11 cellular contexts compared by ENCODE assay signal in genomic region chr5:40429258-40430111, GRCh38.
DNase-seq lines count a peak whose midpoint lies in the region; ATAC-seq, FAIRE-seq and TF ChIP-seq lines count a peak whose summit lies in the region.
"Had no signal": no experiment of that assay in that cellular context is flagged by ENCODE, and none has a peak within 500 bp of the region (broad histone marks: within the 10 kb centered on the region; RNA-seq: fewer than 3 reads in every experiment).

No MANE protein-coding gene starts in this region.

- TF ChIP-seq CTCF in pancreas (IDR thresholded peaks at IDR 0.05) (no peak), suprapubic skin (IDR thresholded peaks at IDR 0.05) (no peak), D721Med (IDR thresholded peaks at IDR 0.05; ENCODE audit: insufficient read depth, missing control alignments) (no peak)

- no peaks in the 10 kb centered on the region for H3K36me3 ChIP-seq in effector memory CD4-positive, alpha-beta T cell (ENCODE audit: control insufficient read depth, insufficient read depth, low read length)
- H3K36me3 ChIP-seq in pancreas (no peaks in the 10 kb centered on the region), suprapubic skin (no peaks in the 10 kb centered on the region)

- peak; percentile 4 for FAIRE-seq in GM19239 (lab: Jason Lieb, UNC)
- FAIRE-seq in pancreas (lab: Jason Lieb, UNC) = no peak
- no peak for FAIRE-seq in D721Med (lab: Jason Lieb, UNC)

- no peaks in the 10 kb centered on the region for H3K9me3 ChIP-seq in effector memory CD4-positive, alpha-beta T cell (ENCODE audit: control insufficient read depth, low read length)
- no peaks in the 10 kb centered on the region for H3K9me3 ChIP-seq in pancreas
- H3K9me3 ChIP-seq in suprapubic skin = no peaks in the 10 kb centered on the region

- H3K4me1 ChIP-seq in effector memory CD4-positive, alpha-beta T cell (ENCODE audit: control insufficient read depth, insufficient read depth, low read length, poor library complexity, severe bottlenecking) = peaks cover 15% of the 10 kb centered on the region
- H3K4me1 ChIP-seq in pancreas = no peaks in the 10 kb centered on the region
- peaks cover 24% of the 10 kb centered on the region for H3K4me1 ChIP-seq in suprapubic skin

- intact Hi-C loops in pancreas (cut with DNase I) = no loop called here

- peak overlapping the region; percentile 19 for H3K27ac ChIP-seq in effector memory CD4-positive, alpha-beta T cell (ENCODE audit: insufficient read depth, low read length, poor library complexity, severe bottlenecking)
- H3K27ac ChIP-seq in pancreas (no peak overlapping the region), suprapubic skin (no peak overlapping the region)

- H3K27me3 ChIP-seq in effector memory CD4-positive, alpha-beta T cell (replicated peaks; ENCODE audit: control insufficient read depth, insufficient read depth, low read length, poor library complexity, severe bottlenecking) = no peaks in the 10 kb centered on the region
- H3K27me3 ChIP-seq in pancreas = no peaks in the 10 kb centered on the region
- no peaks in the 10 kb centered on the region for H3K27me3 ChIP-seq in suprapubic skin

- no peak overlapping the region for H3K4me3 ChIP-seq in effector memory CD4-positive, alpha-beta T cell (ENCODE audit: insufficient read depth, low read depth, low read length, poor library complexity, severe bottlenecking)
- H3K4me3 ChIP-seq in pancreas (no peak overlapping the region), suprapubic skin (no peak overlapping the region)

- DNase-seq in GM19239 (ENCODE audit: insufficient read length, low spot score) (no peak), NOMO-1 (lab: John Stamatoyannopoulos, UW; ENCODE audit: unreplicated experiment in 2 of 2) (peak; percentile 92 to 93), pancreas (no peak), suprapubic skin (ENCODE audit: low spot score in 2 of 2) (no peak), NCI-H1930 (lab: John Stamatoyannopoulos, UW) (no peak), D721Med (ENCODE audit: insufficient read length, low spot score) (no peak)
- DNase-seq in effector memory CD4-positive, alpha-beta T cell = no peak
- DNase-seq: activated B cell treated with CpG ODN at 0.5 μM for 24 hours, NCI-H1417 had no signal

- TF ChIP-seq EP300 in suprapubic skin (IDR thresholded peaks at IDR 0.05) = no peak

- TF ChIP-seq POLR2A in suprapubic skin (IDR thresholded peaks at IDR 0.05) = no peak

- WGBS in pancreas, 2 donors = 67 to 76% methylated on average over 2 of the region's 2 CpGs
- 26% methylated on average over 2 of the region's 2 CpGs for WGBS in suprapubic skin

- ATAC-seq in pancreas (peak in 3 of 4 donors; percentile 41 to 71 (median 59)), HG03045 (IDR thresholded peaks at IDR 0.05; ENCODE audit: unreplicated experiment) (no peak)
- ATAC-seq: HCT116 had no signal

Comparison
In these comparisons a context has a peak if more than half of its experiments do, and no peak if none do; other contexts are left out.
1. DNase-seq: peak in NOMO-1 (2 of 2); none in GM19239 (single experiment), effector memory CD4-positive, alpha-beta T cell (0 of 3), pancreas (0 of 6), suprapubic skin (0 of 2), NCI-H1930 (0 of 2) and D721Med (single experiment).